ENCODE assay signal across 1 cellular context in genomic region chr10:116836902-116837513, GRCh38.
TF ChIP-seq lines count a peak whose summit lies in the region.

No MANE protein-coding gene starts in this region.

TF ChIP-seq in WTC11, 78 proteins besides CTCF, POLR2A, EP300 and RAD21 (continued from another document):
- TF ChIP-seq IRF1 (CRISPR knock-in tag; IDR thresholded peaks at IDR 0.05): no peak
- no peak for TF ChIP-seq GRHL2 (CRISPR knock-in tag; IDR thresholded peaks at IDR 0.05; ENCODE audit: insufficient replicate concordance, severe bottlenecking)
- TF ChIP-seq, protein P1, sequence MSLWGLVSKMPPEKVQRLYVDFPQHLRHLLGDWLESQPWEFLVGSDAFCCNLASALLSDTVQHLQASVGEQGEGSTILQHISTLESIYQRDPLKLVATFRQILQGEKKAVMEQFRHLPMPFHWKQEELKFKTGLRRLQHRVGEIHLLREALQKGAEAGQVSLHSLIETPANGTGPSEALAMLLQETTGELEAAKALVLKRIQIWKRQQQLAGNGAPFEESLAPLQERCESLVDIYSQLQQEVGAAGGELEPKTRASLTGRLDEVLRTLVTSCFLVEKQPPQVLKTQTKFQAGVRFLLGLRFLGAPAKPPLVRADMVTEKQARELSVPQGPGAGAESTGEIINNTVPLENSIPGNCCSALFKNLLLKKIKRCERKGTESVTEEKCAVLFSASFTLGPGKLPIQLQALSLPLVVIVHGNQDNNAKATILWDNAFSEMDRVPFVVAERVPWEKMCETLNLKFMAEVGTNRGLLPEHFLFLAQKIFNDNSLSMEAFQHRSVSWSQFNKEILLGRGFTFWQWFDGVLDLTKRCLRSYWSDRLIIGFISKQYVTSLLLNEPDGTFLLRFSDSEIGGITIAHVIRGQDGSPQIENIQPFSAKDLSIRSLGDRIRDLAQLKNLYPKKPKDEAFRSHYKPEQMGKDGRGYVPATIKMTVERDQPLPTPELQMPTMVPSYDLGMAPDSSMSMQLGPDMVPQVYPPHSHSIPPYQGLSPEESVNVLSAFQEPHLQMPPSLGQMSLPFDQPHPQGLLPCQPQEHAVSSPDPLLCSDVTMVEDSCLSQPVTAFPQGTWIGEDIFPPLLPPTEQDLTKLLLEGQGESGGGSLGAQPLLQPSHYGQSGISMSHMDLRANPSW (CRISPR knock-in tag; conservative IDR thresholded peaks at IDR 0.05; ENCODE audit: low read depth): no peak
- TF ChIP-seq USF2 (CRISPR knock-in tag; IDR thresholded peaks at IDR 0.05): no peak
- TF ChIP-seq, protein P2, sequence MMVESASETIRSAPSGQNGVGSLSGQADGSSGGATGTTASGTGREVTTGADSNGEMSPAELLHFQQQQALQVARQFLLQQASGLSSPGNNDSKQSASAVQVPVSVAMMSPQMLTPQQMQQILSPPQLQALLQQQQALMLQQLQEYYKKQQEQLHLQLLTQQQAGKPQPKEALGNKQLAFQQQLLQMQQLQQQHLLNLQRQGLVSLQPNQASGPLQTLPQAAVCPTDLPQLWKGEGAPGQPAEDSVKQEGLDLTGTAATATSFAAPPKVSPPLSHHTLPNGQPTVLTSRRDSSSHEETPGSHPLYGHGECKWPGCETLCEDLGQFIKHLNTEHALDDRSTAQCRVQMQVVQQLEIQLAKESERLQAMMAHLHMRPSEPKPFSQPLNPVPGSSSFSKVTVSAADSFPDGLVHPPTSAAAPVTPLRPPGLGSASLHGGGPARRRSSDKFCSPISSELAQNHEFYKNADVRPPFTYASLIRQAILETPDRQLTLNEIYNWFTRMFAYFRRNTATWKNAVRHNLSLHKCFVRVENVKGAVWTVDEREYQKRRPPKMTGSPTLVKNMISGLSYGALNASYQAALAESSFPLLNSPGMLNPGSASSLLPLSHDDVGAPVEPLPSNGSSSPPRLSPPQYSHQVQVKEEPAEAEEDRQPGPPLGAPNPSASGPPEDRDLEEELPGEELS (CRISPR knock-in tag; IDR thresholded peaks at IDR 0.05): no peak
- TF ChIP-seq KAT7 (CRISPR knock-in tag; IDR thresholded peaks at IDR 0.05; ENCODE audit: borderline replicate concordance): no peak
- TF ChIP-seq RELA (CRISPR knock-in tag; IDR thresholded peaks at IDR 0.05; ENCODE audit: borderline replicate concordance): no peak
- no peak for TF ChIP-seq CBFB (CRISPR knock-in tag; IDR thresholded peaks at IDR 0.05; ENCODE audit: low read depth)
- no peak for TF ChIP-seq NFE2L1 (CRISPR knock-in tag; IDR thresholded peaks at IDR 0.05)
- no peak for TF ChIP-seq NFYB (CRISPR knock-in tag; conservative IDR thresholded peaks at IDR 0.05; ENCODE audit: low read depth)
- no peak for TF ChIP-seq TEAD1 (CRISPR knock-in tag; IDR thresholded peaks at IDR 0.05)
- no peak for TF ChIP-seq NFATC4 (CRISPR knock-in tag; IDR thresholded peaks at IDR 0.05)
- no peak for TF ChIP-seq NR3C1 (CRISPR knock-in tag; conservative IDR thresholded peaks at IDR 0.05; ENCODE audit: low read depth)
- TF ChIP-seq EMX1 (CRISPR knock-in tag; IDR thresholded peaks at IDR 0.05): no peak
